1 cellular context compared by ENCODE assay signal in the genomic region with DNA sequence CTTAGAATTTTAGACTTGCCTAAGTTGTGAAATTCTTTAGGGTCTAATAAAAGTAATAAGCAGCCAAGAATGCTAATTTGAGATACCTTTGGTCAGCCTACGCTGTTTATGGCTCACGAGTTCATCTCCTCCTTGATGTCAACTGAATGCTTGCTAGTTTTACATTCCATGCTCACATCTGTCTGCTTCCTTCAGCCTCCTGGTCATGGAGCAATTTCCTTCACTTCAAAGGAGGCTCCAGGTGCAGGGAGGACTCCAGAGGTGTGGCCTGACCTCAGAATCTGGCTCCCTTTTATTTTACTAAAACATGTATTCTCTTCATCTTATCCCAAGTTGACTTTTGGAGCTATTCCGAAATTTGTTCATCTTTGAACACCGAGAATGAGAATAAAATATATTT.
TF ChIP-seq lines count a peak whose summit lies in the region.

No MANE protein-coding gene starts in this region.

TF ChIP-seq in GM23338, 12 proteins besides CTCF, POLR2A, EP300 and RAD21 (continued from another document):
- no peak for TF ChIP-seq ZNF462 (CRISPR knock-in tag; IDR thresholded peaks at IDR 0.05)
- no peak for TF ChIP-seq STAT1 (IDR thresholded peaks at IDR 0.05; ENCODE audit: unreplicated experiment)
- TF ChIP-seq ZNF331 (CRISPR knock-in tag; IDR thresholded peaks at IDR 0.05; ENCODE audit: low read depth), result no peak
- TF ChIP-seq EZH2 (IDR thresholded peaks at IDR 0.05; ENCODE audit: low read depth, unreplicated experiment), result no peak
- no peak for TF ChIP-seq CREB1 (CRISPR knock-in tag; IDR thresholded peaks at IDR 0.05; ENCODE audit: low read depth)
- no peak for TF ChIP-seq EZH2phosphoT487 (IDR thresholded peaks at IDR 0.05; ENCODE audit: unreplicated experiment)
- TF ChIP-seq, protein P1, sequence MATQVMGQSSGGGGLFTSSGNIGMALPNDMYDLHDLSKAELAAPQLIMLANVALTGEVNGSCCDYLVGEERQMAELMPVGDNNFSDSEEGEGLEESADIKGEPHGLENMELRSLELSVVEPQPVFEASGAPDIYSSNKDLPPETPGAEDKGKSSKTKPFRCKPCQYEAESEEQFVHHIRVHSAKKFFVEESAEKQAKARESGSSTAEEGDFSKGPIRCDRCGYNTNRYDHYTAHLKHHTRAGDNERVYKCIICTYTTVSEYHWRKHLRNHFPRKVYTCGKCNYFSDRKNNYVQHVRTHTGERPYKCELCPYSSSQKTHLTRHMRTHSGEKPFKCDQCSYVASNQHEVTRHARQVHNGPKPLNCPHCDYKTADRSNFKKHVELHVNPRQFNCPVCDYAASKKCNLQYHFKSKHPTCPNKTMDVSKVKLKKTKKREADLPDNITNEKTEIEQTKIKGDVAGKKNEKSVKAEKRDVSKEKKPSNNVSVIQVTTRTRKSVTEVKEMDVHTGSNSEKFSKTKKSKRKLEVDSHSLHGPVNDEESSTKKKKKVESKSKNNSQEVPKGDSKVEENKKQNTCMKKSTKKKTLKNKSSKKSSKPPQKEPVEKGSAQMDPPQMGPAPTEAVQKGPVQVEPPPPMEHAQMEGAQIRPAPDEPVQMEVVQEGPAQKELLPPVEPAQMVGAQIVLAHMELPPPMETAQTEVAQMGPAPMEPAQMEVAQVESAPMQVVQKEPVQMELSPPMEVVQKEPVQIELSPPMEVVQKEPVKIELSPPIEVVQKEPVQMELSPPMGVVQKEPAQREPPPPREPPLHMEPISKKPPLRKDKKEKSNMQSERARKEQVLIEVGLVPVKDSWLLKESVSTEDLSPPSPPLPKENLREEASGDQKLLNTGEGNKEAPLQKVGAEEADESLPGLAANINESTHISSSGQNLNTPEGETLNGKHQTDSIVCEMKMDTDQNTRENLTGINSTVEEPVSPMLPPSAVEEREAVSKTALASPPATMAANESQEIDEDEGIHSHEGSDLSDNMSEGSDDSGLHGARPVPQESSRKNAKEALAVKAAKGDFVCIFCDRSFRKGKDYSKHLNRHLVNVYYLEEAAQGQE (IDR thresholded peaks at IDR 0.05; ENCODE audit: unreplicated experiment), result no peak
